Comparison of ENCODE assay signal across 11 cellular contexts in the genomic region with DNA sequence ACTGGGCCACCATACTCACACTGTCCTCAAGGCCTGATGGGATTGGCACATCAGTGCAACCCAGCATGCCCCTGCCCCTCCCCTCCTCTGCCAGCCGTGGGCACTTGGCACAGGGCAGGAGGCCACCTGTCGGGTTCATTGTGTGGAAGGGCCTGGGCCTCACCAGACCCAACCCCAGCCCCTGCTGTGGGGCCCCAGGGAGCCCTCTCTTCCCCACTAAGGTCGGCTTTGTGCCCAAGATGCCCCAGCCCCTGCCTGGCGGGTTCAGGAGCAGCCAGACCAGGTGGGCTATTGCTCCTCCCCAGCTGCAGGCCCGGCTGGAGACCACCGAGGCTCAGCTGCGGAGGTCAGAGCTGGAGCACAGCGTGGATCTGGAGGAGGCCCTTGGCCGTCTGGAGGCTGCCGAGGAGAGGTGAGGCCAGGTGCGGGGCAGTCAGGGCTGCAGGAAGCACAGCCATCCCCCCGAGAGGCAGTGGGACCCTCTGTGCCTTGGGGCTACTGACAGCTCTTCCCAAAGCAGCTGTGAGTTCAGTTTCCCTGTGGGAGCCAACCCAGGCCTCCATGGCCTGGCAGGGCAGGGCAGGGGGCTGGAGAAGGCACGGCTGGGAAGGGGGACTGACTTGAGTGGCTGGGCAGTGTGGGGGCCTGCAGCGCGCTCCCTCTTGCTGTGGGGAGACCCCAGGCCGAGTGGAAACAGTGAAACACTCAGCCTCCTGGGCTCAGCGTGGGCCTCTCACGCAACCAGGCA.
DNase-seq lines count a peak whose midpoint lies in the region; ATAC-seq lines count a peak whose summit lies in the region.
"Had no signal": no experiment of that assay in that cellular context is flagged by ENCODE, and none has a peak within 500 bp of the region (broad histone marks: within the 10 kb centered on the region; RNA-seq: fewer than 3 reads in every experiment).

No MANE protein-coding gene starts in this region.

- DNase-seq in activated T-cell treated with anti-CD3 and anti-CD28 coated beads, Interleukin-2, amount 50 U/mL, for 48 hours, result peak; percentile 14 to 19
- DNase-seq in activated T-cell treated with anti-CD3 and anti-CD28 coated beads, Interleukin-2, amount 50 U/mL, for 24 hours, result no peak
- no peak for DNase-seq in SK-N-MC (ENCODE audit: low read depth, low spot score)
- peak; percentile 19 for DNase-seq in iPS-NIHi11 (ENCODE audit: low spot score)
- DNase-seq in stimulated activated naive CD8-positive, alpha-beta T cell treated with anti-CD3 and anti-CD28 coated beads, Interleukin-15, Interleukin-2, amounts not matched to agents 100 U/mL and 50 U/mL, for 24 hours, result peak; percentile 3
- no peak for DNase-seq in MV-4-11 (lab: John Stamatoyannopoulos, UW)
- DNase-seq in effector memory CD8-positive, alpha-beta T cell, result no peak
- DNase-seq: AML-193 had no signal

- no peaks in the 10 kb centered on the region for H3K36me3 ChIP-seq in SK-N-MC (ENCODE audit: insufficient read depth, low read length)

- H3K4me1 Mint-ChIP-seq in activated T-cell treated with anti-CD3 and anti-CD28 coated beads, Interleukin-2, amount 50 U/mL, for 24 hours (ENCODE audit: low read depth), result no peaks in the 10 kb centered on the region
- peaks cover 0 to 2% of the 10 kb centered on the region in 2 donors for H3K4me1 Mint-ChIP-seq in effector memory CD8-positive, alpha-beta T cell (ENCODE audit: low read depth in 2 of 2)
- H3K4me1 Mint-ChIP-seq: stimulated activated naive CD8-positive, alpha-beta T cell treated with anti-CD3 and anti-CD28 coated beads, Interleukin-15, amount 100 ng/mL, for 72 hours had no signal

- no peak overlapping the region for H3K4me3 Mint-ChIP-seq in activated T-cell treated with anti-CD3 and anti-CD28 coated beads, Interleukin-2, amount 50 U/mL, for 24 hours
- H3K4me3 Mint-ChIP-seq in effector memory CD8-positive, alpha-beta T cell, result no peak overlapping the region
- H3K4me3 Mint-ChIP-seq: IgD-negative memory B cell; stimulated activated naive CD8-positive, alpha-beta T cell treated with anti-CD3 and anti-CD28 coated beads, Interleukin-15, amount 100 ng/mL, for 72 hours had no signal

- H3K9ac ChIP-seq in SK-N-MC (ENCODE audit: insufficient read length), result no peak overlapping the region

- ATAC-seq in stimulated activated naive CD8-positive, alpha-beta T cell treated with anti-CD3 and anti-CD28 coated beads, Interleukin-15, Interleukin-2, amounts not matched to agents 100 U/mL and 50 U/mL, for 24 hours, result no peak
- ATAC-seq in HG02588 (IDR thresholded peaks at IDR 0.05; ENCODE audit: unreplicated experiment), result no peak
- no peak for ATAC-seq in effector memory CD8-positive, alpha-beta T cell (replicated peaks)
- ATAC-seq: stimulated activated naive CD8-positive, alpha-beta T cell treated with anti-CD3 and anti-CD28 coated beads, Interleukin-15, amount 100 ng/mL, for 72 hours had no signal

- H3K9me3 ChIP-seq in SK-N-MC (ENCODE audit: low read depth, low read length), result no peaks in the 10 kb centered on the region

- no peaks in the 10 kb centered on the region for H3K36me3 Mint-ChIP-seq in activated T-cell treated with anti-CD3 and anti-CD28 coated beads, Interleukin-2, amount 50 U/mL, for 24 hours (ENCODE audit: low read depth)
- H3K36me3 Mint-ChIP-seq in effector memory CD8-positive, alpha-beta T cell (ENCODE audit: insufficient read depth), result no peaks in the 10 kb centered on the region
- H3K36me3 Mint-ChIP-seq: IgD-negative memory B cell had no signal

- H3K4me3 ChIP-seq in SK-N-MC, result no peak overlapping the region

- H3K9me3 Mint-ChIP-seq in activated T-cell treated with anti-CD3 and anti-CD28 coated beads, Interleukin-2, amount 50 U/mL, for 24 hours, result no peaks in the 10 kb centered on the region
- H3K9me3 Mint-ChIP-seq in effector memory CD8-positive, alpha-beta T cell, result no peaks in the 10 kb centered on the region
- H3K9me3 Mint-ChIP-seq: stimulated activated naive CD8-positive, alpha-beta T cell treated with anti-CD3 and anti-CD28 coated beads, Interleukin-15, amount 100 ng/mL, for 72 hours had no signal

- no peak overlapping the region for H3K27ac Mint-ChIP-seq in activated T-cell treated with anti-CD3 and anti-CD28 coated beads, Interleukin-2, amount 50 U/mL, for 24 hours
- no peak overlapping the region for H3K27ac Mint-ChIP-seq in effector memory CD8-positive, alpha-beta T cell
- H3K27ac Mint-ChIP-seq: stimulated activated naive CD8-positive, alpha-beta T cell treated with anti-CD3 and anti-CD28 coated beads, Interleukin-15, amount 100 ng/mL, for 72 hours had no signal

- no peaks in the 10 kb centered on the region for H3K27me3 Mint-ChIP-seq in activated T-cell treated with anti-CD3 and anti-CD28 coated beads, Interleukin-2, amount 50 U/mL, for 24 hours
- H3K27me3 Mint-ChIP-seq in effector memory CD8-positive, alpha-beta T cell, result peaks cover 6 to 32% of the 10 kb centered on the region in 2 donors
- H3K27me3 Mint-ChIP-seq: IgD-negative memory B cell had no signal

- peak overlapping the region; percentile 75 for H3K27ac ChIP-seq in SK-N-MC

Comparison
In these comparisons a context has a peak if more than half of its experiments do, and no peak if none do; other contexts are left out.
1. DNase-seq: peak in activated T-cell treated with anti-CD3 and anti-CD28 coated beads, Interleukin-2, amount 50 U/mL, for 48 hours (2 of 2), iPS-NIHi11 (single experiment) and stimulated activated naive CD8-positive, alpha-beta T cell treated with anti-CD3 and anti-CD28 coated beads, Interleukin-15, Interleukin-2, amounts not matched to agents 100 U/mL and 50 U/mL, for 24 hours (single experiment); none in activated T-cell treated with anti-CD3 and anti-CD28 coated beads, Interleukin-2, amount 50 U/mL, for 24 hours (single experiment), SK-N-MC (single experiment), MV-4-11 (single experiment) and effector memory CD8-positive, alpha-beta T cell (0 of 3).